7 cellular contexts compared by ENCODE assay signal in the genomic region with DNA sequence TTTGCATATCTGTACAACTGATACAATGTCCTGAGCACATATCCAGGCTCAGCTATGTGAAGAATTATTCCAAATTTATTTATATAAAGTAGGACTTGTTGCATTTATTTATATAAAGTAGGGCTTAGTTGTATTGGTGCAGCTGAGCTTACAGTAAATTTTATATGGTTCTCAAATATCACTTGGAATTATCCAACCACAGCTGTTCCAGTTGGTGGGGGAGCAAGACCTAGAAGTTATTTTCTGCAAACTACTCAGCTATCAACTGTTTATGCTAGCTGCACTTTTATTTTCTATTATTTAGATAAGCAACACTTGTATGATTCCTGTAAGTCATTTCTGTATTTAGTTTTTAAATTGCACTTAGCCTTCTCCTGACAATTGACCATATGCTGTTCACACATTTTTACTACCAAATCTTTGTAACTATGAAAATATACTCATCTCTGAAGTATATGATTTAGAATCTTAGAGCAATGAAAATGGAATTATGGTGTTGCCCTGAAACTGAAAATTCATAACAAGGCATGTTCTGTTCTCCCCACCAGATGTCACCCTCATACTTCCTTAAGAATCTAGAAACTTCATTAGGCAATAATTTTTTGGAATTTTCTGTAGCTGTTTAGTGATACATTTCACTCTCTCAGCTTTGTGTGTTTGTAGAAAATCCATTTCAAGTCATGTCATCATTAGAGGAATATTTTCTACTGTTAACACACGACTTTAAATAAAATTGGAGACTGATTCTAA.
DNase-seq lines count a peak whose midpoint lies in the region; ATAC-seq and TF ChIP-seq lines count a peak whose summit lies in the region.

No MANE protein-coding gene starts in this region.

- no peaks in the 10 kb centered on the region for H4K20me1 ChIP-seq in mammary epithelial cell (ENCODE audit: insufficient read depth, low read length)

- H3K9me3 ChIP-seq in mammary epithelial cell (replicated peaks; ENCODE audit: insufficient read depth, low read length), result no peaks in the 10 kb centered on the region
- no peaks in the 10 kb centered on the region for H3K9me3 ChIP-seq in upper lobe of left lung

- peaks cover 3% of the 10 kb centered on the region for H3K27me3 ChIP-seq in mammary epithelial cell (ENCODE audit: insufficient read depth, low read length)
- H3K27me3 ChIP-seq in upper lobe of left lung, result no peaks in the 10 kb centered on the region

- H3K4me3 ChIP-seq in mammary epithelial cell (replicated peaks in 1 of 3; ENCODE audit: insufficient read depth in 1 of 3, low read depth in 2 of 3, low read length in 3 of 3) (no peak overlapping the region), upper lobe of left lung (no peak overlapping the region)

- H2AFZ ChIP-seq in mammary epithelial cell (ENCODE audit: low read depth, low read length), result no peak overlapping the region

- no TSS peak for BruUV-seq in mammary epithelial cell (replicated peaks; lab: Mats Ljungman, UMichigan)

- 0% methylated on average over 1 of the region's 1 CpG for WGBS in mammary epithelial cell (ENCODE audit: low coverage, missing lambda C conversion rate)
- 16 to 31% methylated on average over 1 of the region's 1 CpG for WGBS in upper lobe of left lung, 2 donors

- CTCF ChIA-PET in mammary epithelial cell (lab: Charles Lee; ENCODE audit: low non-redundant PET), result interaction anchor here (0.6 kb wide), 1 partner anchor 52 kb away, joined by 3 read pairs; no protein-coding TSS in a partner anchor

- intact Hi-C loops in mammary epithelial cell (cut with micrococcal nuclease), result loop anchor here (5.0 kb wide), 1 partner anchor 436 kb away; no protein-coding TSS in a partner anchor

- H3K79me2 ChIP-seq in mammary epithelial cell (ENCODE audit: insufficient read depth, low read length), result no peaks in the 10 kb centered on the region

- H3K4me1 ChIP-seq in mammary epithelial cell (ENCODE audit: insufficient read depth, low read length), result no peaks in the 10 kb centered on the region
- no peaks in the 10 kb centered on the region for H3K4me1 ChIP-seq in upper lobe of left lung

- ATAC-seq in upper lobe of left lung (ENCODE audit: low FRiP score in 2 of 2), result no peak
- no peak for ATAC-seq in HG03439 (IDR thresholded peaks at IDR 0.05; ENCODE audit: unreplicated experiment)

- dilution Hi-C loops in mammary epithelial cell (cut with HindIII; ENCODE audit: low sequenced_read_pairs), result no loop called here

- TF ChIP-seq POLR2A in upper lobe of left lung (IDR thresholded peaks at IDR 0.05), result no peak

- peak; percentile 10 for TF ChIP-seq CTCF in GM13976 (IDR thresholded peaks at IDR 0.05; ENCODE audit: borderline replicate concordance, control extremely low read depth, extremely low read depth, insufficient read depth, missing control alignments)
- peak; percentile 47 to 53 for TF ChIP-seq CTCF in mammary epithelial cell (conservative IDR thresholded peaks at IDR 0.05 in 1 of 2, IDR thresholded peaks at IDR 0.05 in 1 of 2; ENCODE audit: extremely low read depth in 1 of 2, insufficient read depth in 1 of 2, low read depth in 1 of 2, low read length in 2 of 2)
- no peak for TF ChIP-seq CTCF in upper lobe of left lung (IDR thresholded peaks at IDR 0.05)

- H3K36me3 ChIP-seq in mammary epithelial cell (ENCODE audit: insufficient read depth, low read length) (no peaks in the 10 kb centered on the region), upper lobe of left lung (no peaks in the 10 kb centered on the region)

- no peak overlapping the region for H3K9ac ChIP-seq in mammary epithelial cell (ENCODE audit: insufficient read depth, low read length)

- H3K27ac ChIP-seq in mammary epithelial cell (ENCODE audit: insufficient read depth, low read depth, low read length), result no peak overlapping the region
- H3K27ac ChIP-seq in upper lobe of left lung, result no peak overlapping the region

- TF ChIP-seq EP300 in upper lobe of left lung (IDR thresholded peaks at IDR 0.05), result no peak

- in situ Hi-C loops in GM13976 (cut with MboI; ENCODE audit: low sequenced_read_pairs, unreplicated experiment) (no loop called here), mammary epithelial cell (cut with MboI; ENCODE audit: low sequenced_read_pairs in 2 of 2) (no loop called here)

- peak; percentile 22 for DNase-seq in GM13976 (ENCODE audit: low spot score)
- DNase-seq in NCI-H146 treated with DMSO at 0.1 percent for 48 hours (lab: John Stamatoyannopoulos, UW; ENCODE audit: unreplicated experiment), result peak; percentile 45
- DNase-seq in mammary epithelial cell, result peak; percentile 14
- peak; percentile 6 for DNase-seq in non-pigmented ciliary epithelial cell (ENCODE audit: low read depth)
- no peak for DNase-seq in hepatic stellate cell (ENCODE audit: low spot score)
- no peak for DNase-seq in upper lobe of left lung

- H3K4me2 ChIP-seq in mammary epithelial cell (ENCODE audit: insufficient read depth, low read depth, low read length), result no peak overlapping the region

Comparison
In these comparisons a context has a peak if more than half of its experiments do, and no peak if none do; other contexts are left out.
1. DNase-seq: peak in GM13976 (single experiment), NCI-H146 treated with DMSO at 0.1 percent for 48 hours (single experiment), mammary epithelial cell (single experiment) and non-pigmented ciliary epithelial cell (single experiment); none in hepatic stellate cell (single experiment) and upper lobe of left lung (0 of 2).
2. CTCF ChIP-seq: peak in GM13976 (single experiment) and mammary epithelial cell (2 of 2); none in upper lobe of left lung (0 of 6).